In the genomic region with DNA sequence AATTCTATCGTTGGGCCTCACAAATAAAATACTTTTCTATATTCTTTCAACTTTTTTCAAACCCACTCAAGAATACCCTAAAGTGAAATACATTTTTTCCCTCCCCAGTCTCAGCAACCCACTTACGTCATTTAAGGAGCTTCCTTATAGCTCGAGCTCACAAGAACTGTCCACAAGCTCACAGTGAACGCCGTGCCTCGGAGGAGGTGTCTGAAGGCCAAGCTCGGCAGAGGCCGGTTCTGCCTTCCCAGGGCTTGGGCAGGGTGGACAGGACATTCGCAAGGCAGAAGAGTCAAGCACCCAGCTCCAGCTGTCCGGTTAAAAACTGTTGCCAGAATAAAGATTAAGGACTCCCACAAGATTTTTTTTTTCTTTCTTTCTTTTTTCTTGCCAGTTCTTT, we compare ENCODE assay signal across 21 cellular contexts.
"Had no signal": no experiment of that assay in that cellular context is flagged by ENCODE, and none has a peak within 500 bp of the region (broad histone marks: within the 10 kb centered on the region; RNA-seq: fewer than 3 reads in every experiment).

No MANE protein-coding gene starts in this region.

- DNase-seq: colonic mucosa; dermis blood vessel endothelial cell; esophagus squamous epithelium; foreskin fibroblast; kidney; left cardiac atrium; naive thymus-derived CD4-positive, alpha-beta T cell; nephron progenitor cell; retina; spleen; stimulated activated CD4-positive, alpha-beta T cell treated with anti-CD3 and anti-CD28 coated beads, Interleukin-15, amount 100 ng/mL, for 24 hours; stimulated activated CD4-positive, alpha-beta T cell treated with anti-CD3 and anti-CD28 coated beads, Interleukin-1b, Interleukin-23, amount 100 ng/mL, for 48 hours; stimulated activated CD4-positive, alpha-beta T cell treated with anti-CD3 and anti-CD28 coated beads, Interleukin-4, amount 100 ng/mL, for 24 hours; testis; upper lobe of right lung had no signal

- H3K27ac ChIP-seq: colonic mucosa, esophagus squamous epithelium, hepatocyte, parathyroid adenoma, prostate gland, spleen, testis, tibial nerve, upper lobe of right lung, vagina had no signal

- H3K9ac ChIP-seq: parathyroid adenoma had no signal

- H3K9me3 ChIP-seq: colonic mucosa, esophagus squamous epithelium, prostate gland, testis, upper lobe of right lung, vagina had no signal

- H3K4me3 ChIP-seq: colonic mucosa, esophagus squamous epithelium, hepatocyte, prostate gland, spleen, testis, tibial nerve, upper lobe of right lung, vagina had no signal

- ATAC-seq: naive thymus-derived CD4-positive, alpha-beta T cell; stimulated activated memory B cell treated with anti-CD40 and anti-IgM and Interleukin-4, amounts not matched to agents 10 μg/mL and 1 μg/mL and 100 μg/mL, for 72 hours; upper lobe of right lung had no signal

- H3K4me1 ChIP-seq: colonic mucosa, esophagus squamous epithelium, parathyroid adenoma, prostate gland, spleen, testis, tibial nerve, upper lobe of right lung, vagina had no signal

- H3K79me2 ChIP-seq: hepatocyte, parathyroid adenoma had no signal

- H3K27me3 ChIP-seq: colonic mucosa, esophagus squamous epithelium, hepatocyte, spleen, testis, tibial nerve, upper lobe of right lung, vagina had no signal

- H3K36me3 ChIP-seq: colonic mucosa, esophagus squamous epithelium, prostate gland, spleen, tibial nerve, upper lobe of right lung, vagina had no signal

- H2AFZ ChIP-seq: hepatocyte, parathyroid adenoma had no signal

- H3K4me2 ChIP-seq: hepatocyte had no signal
